In the genomic region with DNA sequence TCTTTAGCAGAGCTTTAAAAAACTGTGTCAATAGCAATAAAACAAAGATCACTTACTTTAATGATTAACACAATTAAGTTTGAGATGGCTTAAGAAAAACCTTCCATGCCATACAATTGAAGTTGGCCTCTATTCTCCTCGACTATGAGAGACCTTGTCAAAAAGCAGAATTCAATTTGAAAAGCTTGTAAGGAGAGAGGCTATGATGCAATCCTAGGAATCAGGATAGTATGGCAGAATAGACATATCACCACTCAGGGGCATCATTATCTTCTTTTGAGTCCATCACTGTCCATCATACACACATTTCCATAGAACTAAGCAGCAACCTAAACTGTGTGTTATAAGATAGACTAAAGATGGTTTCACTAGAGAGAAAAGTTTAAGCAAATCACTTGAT, we compare ENCODE assay signal across 32 cellular contexts.
"Had no signal": no experiment of that assay in that cellular context is flagged by ENCODE, and none has a peak within 500 bp of the region (broad histone marks: within the 10 kb centered on the region; RNA-seq: fewer than 3 reads in every experiment).

No MANE protein-coding gene starts in this region.

- H3K9me3 Mint-ChIP-seq: activated CD8-positive, alpha-beta T cell treated with anti-CD3 and anti-CD28 coated beads for 36 hours; activated naive CD8-positive, alpha-beta T cell treated with anti-CD3 and anti-CD28 coated beads, Interleukin-2, amount 10 ng/mL, durations not matched to agents 7 days and 5 days; activated T-cell treated with anti-CD3 and anti-CD28 coated beads, Interleukin-2, amount 50 U/mL, for 72 hours; activated T-helper 17 cell treated with anti-CD3 and anti-CD28 coated beads, Interleukin-2, amount 50 U/mL, for 72 hours; central memory CD8-positive, alpha-beta T cell had no signal

- H3K9me3 ChIP-seq: ascending aorta had no signal

- H3K4me1 Mint-ChIP-seq: activated T-helper 17 cell treated with anti-CD3 and anti-CD28 coated beads, Interleukin-2, amount 50 U/mL, for 72 hours had no signal

- H3K4me3 ChIP-seq: ascending aorta, cardiac muscle cell, SK-N-MC had no signal

- H3K27me3 ChIP-seq: ascending aorta, cardiac muscle cell had no signal

- H3K27me3 Mint-ChIP-seq: activated CD8-positive, alpha-beta T cell treated with anti-CD3 and anti-CD28 coated beads for 36 hours; activated naive CD8-positive, alpha-beta T cell treated with anti-CD3 and anti-CD28 coated beads, Interleukin-2, amount 10 ng/mL, durations not matched to agents 7 days and 5 days; activated T-helper 17 cell treated with anti-CD3 and anti-CD28 coated beads, Interleukin-2, amount 50 U/mL, for 72 hours; central memory CD8-positive, alpha-beta T cell had no signal

- H3K27ac ChIP-seq: ascending aorta, cardiac muscle cell, KMS-11, SK-N-MC, WERI-Rb-1 had no signal

- H3K4me3 Mint-ChIP-seq: activated CD8-positive, alpha-beta T cell treated with anti-CD3 and anti-CD28 coated beads for 36 hours; activated naive CD8-positive, alpha-beta T cell treated with anti-CD3 and anti-CD28 coated beads, Interleukin-2, amount 10 ng/mL, durations not matched to agents 7 days and 5 days; activated T-cell treated with anti-CD3 and anti-CD28 coated beads, Interleukin-2, amount 50 U/mL, for 72 hours; activated T-helper 17 cell treated with anti-CD3 and anti-CD28 coated beads, Interleukin-2, amount 50 U/mL, for 72 hours; central memory CD8-positive, alpha-beta T cell had no signal

- H3K9ac ChIP-seq: KMS-11 had no signal

- DNase-seq: activated CD4-positive, alpha-beta T cell treated with anti-CD3 and anti-CD28 coated beads for 1 hour; activated CD4-positive, alpha-beta T cell treated with anti-CD3 and anti-CD28 coated beads for 48 hours; activated CD4-positive, alpha-beta T cell treated with anti-CD3 and anti-CD28 coated beads, Interleukin-2, amount 50 U/mL, for 4 hours; activated CD4-positive, CD25-positive, alpha-beta regulatory T cell; activated CD8-positive, alpha-beta T cell treated with anti-CD3 and anti-CD28 coated beads for 36 hours; activated effector memory CD4-positive, alpha-beta T cell treated with anti-CD3 and anti-CD28 coated beads, Interleukin-2, amount 50 U/mL, for 16 hours; activated naive CD4-positive, alpha-beta T cell; activated naive CD4-positive, alpha-beta T cell treated with anti-CD3 and anti-CD28 coated beads, Interleukin-2, amount 50 U/mL, for 16 hours; activated naive CD8-positive, alpha-beta T cell treated with anti-CD3 and anti-CD28 coated beads, Interleukin-2, amount 10 ng/mL, durations not matched to agents 7 days and 5 days; activated T-cell treated with anti-CD3 and anti-CD28 coated beads, Interleukin-2, amount 50 U/mL, for 1 hour; activated T-cell treated with anti-CD3 and anti-CD28 coated beads, Interleukin-2, amount 50 U/mL, for 72 hours; amygdala; MM.1S; NCI-H1092; NCI-H1436 treated with DMSO at 0.1 percent for 48 hours; NCI-H187; NCI-H2029 treated with DMSO at 0.1 percent for 48 hours; NCI-H2107; NCI-H2171; NCI-H510A; NCI-H526; NCI-H748 treated with DMSO at 0.1 percent for 48 hours; NK-92 treated with Interleukin-12 subunit alpha and Interleukin-12 subunit beta, amount 100 ng/mL, for 24 hours; Right ventricle myocardium superior; T1000; WERI-Rb-1 had no signal

- ATAC-seq: activated CD8-positive, alpha-beta T cell treated with anti-CD3 and anti-CD28 coated beads for 36 hours; activated T-cell treated with anti-CD3 and anti-CD28 coated beads, Interleukin-2, amount 50 U/mL, for 72 hours; activated T-helper 17 cell treated with anti-CD3 and anti-CD28 coated beads, Interleukin-2, amount 50 U/mL, for 72 hours had no signal

- H3K27ac Mint-ChIP-seq: activated CD8-positive, alpha-beta T cell treated with anti-CD3 and anti-CD28 coated beads for 36 hours; activated naive CD8-positive, alpha-beta T cell treated with anti-CD3 and anti-CD28 coated beads, Interleukin-2, amount 10 ng/mL, durations not matched to agents 7 days and 5 days; activated T-cell treated with anti-CD3 and anti-CD28 coated beads, Interleukin-2, amount 50 U/mL, for 72 hours; activated T-helper 17 cell treated with anti-CD3 and anti-CD28 coated beads, Interleukin-2, amount 50 U/mL, for 72 hours had no signal

- H3K4me2 ChIP-seq: KMS-11 had no signal

- H3K4me1 ChIP-seq: ascending aorta had no signal
